25 cellular contexts compared by ENCODE assay signal in genomic region chr10:10045765-10046028, GRCh38.
DNase-seq lines count a peak whose midpoint lies in the region; ATAC-seq and TF ChIP-seq lines count a peak whose summit lies in the region.
"Had no signal": no experiment of that assay in that cellular context is flagged by ENCODE, and none has a peak within 500 bp of the region (broad histone marks: within the 10 kb centered on the region; RNA-seq: fewer than 3 reads in every experiment).

No MANE protein-coding gene starts in this region.

- H3K36me3 ChIP-seq in RWPE2 (ENCODE audit: low read depth), result no peaks in the 10 kb centered on the region
- H3K36me3 ChIP-seq: prostate gland, sigmoid colon, upper lobe of right lung had no signal

- no peaks in the 10 kb centered on the region for H3K27me3 ChIP-seq in RWPE2 (ENCODE audit: insufficient read depth, poor library complexity, severe bottlenecking)
- H3K27me3 ChIP-seq: sigmoid colon, upper lobe of right lung had no signal

- no peak overlapping the region for H3K27ac ChIP-seq in RWPE2 (ENCODE audit: poor library complexity, severe bottlenecking)
- H3K27ac ChIP-seq: prostate gland, sigmoid colon, upper lobe of right lung, VCaP had no signal

- H3K9me3 Mint-ChIP-seq in nephron, result peaks cover 3% of the 10 kb centered on the region
- H3K9me3 Mint-ChIP-seq: activated CD4-positive, alpha-beta T cell treated with anti-CD3 and anti-CD28 coated beads, Interleukin-2, amount 10 ng/mL, durations not matched to agents 7 days and 5 days; activated T-helper 1 cell treated with anti-CD3 and anti-CD28 coated beads, Interleukin-12 subunit alpha, Interleukin-12 subunit beta, Interleukin-2, Interleukin-4 antibody, amounts not matched to agents 30 ng/mL and 10 ng/mL and 1 ng/mL, durations not matched to agents 14 hours and 24 hours and 36 hours; T-helper 2 cell treated with Interferon-gamma antibody and Interleukin-4, amounts not matched to agents 5 μg/mL and 100 μg/mL, for 36 hours had no signal

- ATAC-seq in HG02852 (IDR thresholded peaks at IDR 0.05; ENCODE audit: unreplicated experiment) (peak; percentile 36), RWPE2 (ENCODE audit: low read depth) (peak; percentile 33; the same call in 1 of the 3 replicates), HG03354 (IDR thresholded peaks at IDR 0.05; ENCODE audit: poor library complexity, severe bottlenecking, unreplicated experiment) (no peak), HG03135 (IDR thresholded peaks at IDR 0.05; ENCODE audit: unreplicated experiment) (no peak)
- ATAC-seq: upper lobe of right lung had no signal

- DNase-seq in COLO829 (ENCODE audit: low spot score), result peak; percentile 2
- DNase-seq in RWPE2 (ENCODE audit: low spot score), result no peak
- no peak for DNase-seq in SW 1271 (lab: John Stamatoyannopoulos, UW)
- no peak for DNase-seq in NOMO-1 treated with dmso at 0.1 percent for 144 hours (lab: John Stamatoyannopoulos, UW; ENCODE audit: unreplicated experiment)
- DNase-seq: activated CD4-positive, alpha-beta T cell treated with anti-CD3 and anti-CD28 coated beads, Interleukin-2, amount 10 ng/mL, durations not matched to agents 7 days and 5 days; activated naive CD4-positive, alpha-beta T cell treated with anti-CD3 and anti-CD28 coated beads, Interleukin-2, amount 50 U/mL, for 16 hours; amygdala; dermis blood vessel endothelial cell; DND-41; head of caudate nucleus; HFFc6; Kasumi-1; NCI-H1694 treated with DMSO at 0.1 percent for 48 hours; NCI-H526 treated with DMSO at 0.1 percent for 48 hours; sigmoid colon; SK-N-SH; upper lobe of right lung had no signal

- TF ChIP-seq CTCF in RWPE2 (IDR thresholded peaks at IDR 0.05; ENCODE audit: poor library complexity, severe bottlenecking), result no peak
- TF ChIP-seq CTCF in nephron (IDR thresholded peaks at IDR 0.05; ENCODE audit: unreplicated experiment in 3 of 3), result no peak

- no peak overlapping the region for H3K4me3 Mint-ChIP-seq in nephron
- H3K4me3 Mint-ChIP-seq: activated CD4-positive, alpha-beta T cell treated with anti-CD3 and anti-CD28 coated beads, Interleukin-2, amount 10 ng/mL, durations not matched to agents 7 days and 5 days; activated T-helper 1 cell treated with anti-CD3 and anti-CD28 coated beads, Interleukin-12 subunit alpha, Interleukin-12 subunit beta, Interleukin-2, Interleukin-4 antibody, amounts not matched to agents 30 ng/mL and 10 ng/mL and 1 ng/mL, durations not matched to agents 14 hours and 24 hours and 36 hours; HFFc6; T-helper 2 cell treated with Interferon-gamma antibody and Interleukin-4, amounts not matched to agents 5 μg/mL and 100 μg/mL, for 36 hours had no signal

- peaks cover 6% of the 10 kb centered on the region for H3K27me3 Mint-ChIP-seq in nephron (ENCODE audit: low read depth)
- H3K27me3 Mint-ChIP-seq: activated CD4-positive, alpha-beta T cell treated with anti-CD3 and anti-CD28 coated beads, Interleukin-2, amount 10 ng/mL, durations not matched to agents 7 days and 5 days had no signal

- no peaks in the 10 kb centered on the region for H3K9me3 ChIP-seq in RWPE2 (ENCODE audit: severe bottlenecking)
- H3K9me3 ChIP-seq: prostate gland, sigmoid colon, SK-N-SH, upper lobe of right lung had no signal

- H3K4me3 ChIP-seq in RWPE2 (ENCODE audit: severe bottlenecking), result no peak overlapping the region
- H3K4me3 ChIP-seq: prostate gland, sigmoid colon, upper lobe of right lung had no signal

- peaks cover 10% of the 10 kb centered on the region for H3K4me1 Mint-ChIP-seq in nephron
- H3K4me1 Mint-ChIP-seq: activated CD4-positive, alpha-beta T cell treated with anti-CD3 and anti-CD28 coated beads, Interleukin-2, amount 10 ng/mL, durations not matched to agents 7 days and 5 days had no signal

- peak overlapping the region in 2 of 3 experiments; percentile 44 to 78 for H3K27ac Mint-ChIP-seq in nephron
- H3K27ac Mint-ChIP-seq: activated CD4-positive, alpha-beta T cell treated with anti-CD3 and anti-CD28 coated beads, Interleukin-2, amount 10 ng/mL, durations not matched to agents 7 days and 5 days; activated T-helper 1 cell treated with anti-CD3 and anti-CD28 coated beads, Interleukin-12 subunit alpha, Interleukin-12 subunit beta, Interleukin-2, Interleukin-4 antibody, amounts not matched to agents 30 ng/mL and 10 ng/mL and 1 ng/mL, durations not matched to agents 14 hours and 24 hours and 36 hours; HFFc6; T-helper 2 cell treated with Interferon-gamma antibody and Interleukin-4, amounts not matched to agents 5 μg/mL and 100 μg/mL, for 36 hours had no signal

- no peaks in the 10 kb centered on the region for H3K4me1 ChIP-seq in RWPE2 (ENCODE audit: insufficient read depth, poor library complexity, severe bottlenecking)
- H3K4me1 ChIP-seq: prostate gland, sigmoid colon, upper lobe of right lung had no signal

- H3K36me3 Mint-ChIP-seq in nephron (ENCODE audit: low read depth), result no peaks in the 10 kb centered on the region

Comparison
In these comparisons a context has a peak if more than half of its experiments do, and no peak if none do; other contexts are left out.
1. ATAC-seq: peak in HG02852 (single experiment) and RWPE2 (single experiment); none in HG03354 (single experiment) and HG03135 (single experiment).